Comparison of ENCODE assay signal across 8 cellular contexts in the genomic region with DNA sequence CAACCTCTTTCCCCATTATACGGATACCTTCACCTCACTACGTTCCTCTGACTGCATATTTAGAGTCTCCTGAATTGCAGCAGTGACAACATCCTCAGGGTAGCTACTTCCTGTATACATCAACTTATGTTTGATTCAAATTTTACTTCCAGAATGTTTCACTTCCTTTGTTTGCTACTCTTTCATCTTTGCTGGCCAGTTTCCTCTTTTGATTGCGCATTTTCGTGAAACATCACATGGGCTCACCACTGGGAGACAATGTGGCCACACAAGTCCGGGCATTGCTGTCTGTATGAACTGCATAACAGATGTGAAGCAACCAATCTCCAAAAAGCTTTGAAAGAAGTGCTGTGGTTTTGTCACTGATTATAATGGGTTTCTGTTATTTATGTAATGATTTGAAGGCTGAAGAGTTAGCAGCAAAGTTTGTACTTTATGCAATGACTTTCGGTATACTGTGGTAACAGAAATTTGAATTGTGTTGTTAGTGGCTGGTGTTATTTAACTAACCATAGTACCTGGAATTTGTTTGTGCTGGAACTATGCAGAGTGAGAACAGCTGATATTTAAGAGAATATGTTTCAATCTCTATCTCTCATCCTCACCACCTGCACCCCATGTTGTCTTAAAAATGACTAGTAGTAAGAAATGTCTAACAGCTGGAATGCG. TPM values are rescaled to one million over a fixed set of nuclear protein-coding genes. Genes with fewer than 3 reads are reported as not detected.
A peak's percentile ranks its signal among the peaks of the same experiment; 100 is the strongest.
DNase-seq lines count a peak whose midpoint lies in the region; ATAC-seq and TF ChIP-seq lines count a peak whose summit lies in the region.

No MANE protein-coding gene starts in this region.

- no peak for TF ChIP-seq EP300 in suprapubic skin (IDR thresholded peaks at IDR 0.05)

- no peaks in the 10 kb centered on the region for H3K36me3 Mint-ChIP-seq in activated naive CD8-positive, alpha-beta T cell treated with anti-CD3 and anti-CD28 coated beads for 36 hours
- H3K36me3 Mint-ChIP-seq in memory B cell, result no peaks in the 10 kb centered on the region
- peaks cover 18% of the 10 kb centered on the region for H3K36me3 Mint-ChIP-seq in type B pancreatic cell

- no peak overlapping the region for H3K4me3 ChIP-seq in suprapubic skin

- DNase-seq in COLO829 (ENCODE audit: low spot score) (peak; percentile 85), memory B cell (ENCODE audit: low spot score in 2 of 2) (peak in 1 of 2 donors; percentile 48), DMS 273 treated with DMSO at 0.1 percent for 48 hours (lab: John Stamatoyannopoulos, UW) (no peak), type B pancreatic cell (ENCODE audit: extremely low spot score, unreplicated experiment) (no peak), suprapubic skin (ENCODE audit: low spot score in 2 of 2) (no peak)
- DNase-seq in activated naive CD8-positive, alpha-beta T cell treated with anti-CD3 and anti-CD28 coated beads for 36 hours, result peak; percentile 26

- no peak overlapping the region for H3K27ac ChIP-seq in suprapubic skin

- H3K9me3 ChIP-seq in suprapubic skin, result no peaks in the 10 kb centered on the region

- H3K4me3 Mint-ChIP-seq in activated naive CD8-positive, alpha-beta T cell treated with anti-CD3 and anti-CD28 coated beads for 36 hours, result peak overlapping the region; percentile 35
- peak overlapping the region; percentile 43 for H3K4me3 Mint-ChIP-seq in memory B cell
- no peak overlapping the region for H3K4me3 Mint-ChIP-seq in type B pancreatic cell

- peaks cover 10% of the 10 kb centered on the region for H3K4me1 Mint-ChIP-seq in activated naive CD8-positive, alpha-beta T cell treated with anti-CD3 and anti-CD28 coated beads for 36 hours
- peaks cover 7% of the 10 kb centered on the region for H3K4me1 Mint-ChIP-seq in memory B cell
- no peaks in the 10 kb centered on the region for H3K4me1 Mint-ChIP-seq in type B pancreatic cell (ENCODE audit: unreplicated experiment)

- no peaks in the 10 kb centered on the region for H3K9me3 Mint-ChIP-seq in activated naive CD8-positive, alpha-beta T cell treated with anti-CD3 and anti-CD28 coated beads for 36 hours
- H3K9me3 Mint-ChIP-seq in memory B cell (no peaks in the 10 kb centered on the region), type B pancreatic cell (no peaks in the 10 kb centered on the region)

- no peaks in the 10 kb centered on the region for H3K27me3 ChIP-seq in suprapubic skin

- H3K27ac Mint-ChIP-seq in activated naive CD8-positive, alpha-beta T cell treated with anti-CD3 and anti-CD28 coated beads for 36 hours, result no peak overlapping the region
- H3K27ac Mint-ChIP-seq in memory B cell, result peak overlapping the region; percentile 8
- no peak overlapping the region for H3K27ac Mint-ChIP-seq in type B pancreatic cell

- TF ChIP-seq POLR2A in suprapubic skin (IDR thresholded peaks at IDR 0.05), result no peak

- 48% methylated on average over 7 of the region's 7 CpGs for WGBS in suprapubic skin

- ATAC-seq in GM19452 (IDR thresholded peaks at IDR 0.05; ENCODE audit: unreplicated experiment), result peak; percentile 95
- ATAC-seq in HG03442 (IDR thresholded peaks at IDR 0.05; ENCODE audit: unreplicated experiment), result peak; percentile 93
- ATAC-seq in memory B cell (ENCODE audit: low read depth), result peak; percentile 92

- no peaks in the 10 kb centered on the region for H3K36me3 ChIP-seq in suprapubic skin

- H3K4me1 ChIP-seq in suprapubic skin, result no peaks in the 10 kb centered on the region

- TF ChIP-seq CTCF in type B pancreatic cell (conservative IDR thresholded peaks at IDR 0.05), result no peak
- TF ChIP-seq CTCF in suprapubic skin (IDR thresholded peaks at IDR 0.05), result no peak

- peaks cover 19% of the 10 kb centered on the region for H3K27me3 Mint-ChIP-seq in activated naive CD8-positive, alpha-beta T cell treated with anti-CD3 and anti-CD28 coated beads for 36 hours
- peaks cover 3% of the 10 kb centered on the region for H3K27me3 Mint-ChIP-seq in memory B cell
- H3K27me3 Mint-ChIP-seq in type B pancreatic cell, result peaks cover 3% of the 10 kb centered on the region

RNA-seq across cellular contexts. Expression of a gene that starts 7.4 kb away (rescaled TPM):
- total RNA-seq in activated naive CD8-positive, alpha-beta T cell treated with anti-CD3 and anti-CD28 coated beads for 36 hours, result under 1 TPM in 1 of 2 experiments, not detected in 1; 0.56 TPM
- 10.3 and 16.6 TPM in 2 replicates for total RNA-seq in type B pancreatic cell (ENCODE audit: low replicate concordance)
- 10 to 100 TPM; 11.6 to 27.4 (median 19.3) TPM for total RNA-seq in suprapubic skin

Comparison
In these comparisons a context has a peak if more than half of its experiments do, and no peak if none do; other contexts are left out.
1. DNase-seq: peak in COLO829 (single experiment) and activated naive CD8-positive, alpha-beta T cell treated with anti-CD3 and anti-CD28 coated beads for 36 hours (single experiment); none in DMS 273 treated with DMSO at 0.1 percent for 48 hours (single experiment), type B pancreatic cell (single experiment) and suprapubic skin (0 of 2).
2. Peak in every context shown above with its lines, with median percentiles within 50 percentile points of each other: ATAC-seq.